Comparison of ENCODE assay signal across 8 cellular contexts in the genomic region with DNA sequence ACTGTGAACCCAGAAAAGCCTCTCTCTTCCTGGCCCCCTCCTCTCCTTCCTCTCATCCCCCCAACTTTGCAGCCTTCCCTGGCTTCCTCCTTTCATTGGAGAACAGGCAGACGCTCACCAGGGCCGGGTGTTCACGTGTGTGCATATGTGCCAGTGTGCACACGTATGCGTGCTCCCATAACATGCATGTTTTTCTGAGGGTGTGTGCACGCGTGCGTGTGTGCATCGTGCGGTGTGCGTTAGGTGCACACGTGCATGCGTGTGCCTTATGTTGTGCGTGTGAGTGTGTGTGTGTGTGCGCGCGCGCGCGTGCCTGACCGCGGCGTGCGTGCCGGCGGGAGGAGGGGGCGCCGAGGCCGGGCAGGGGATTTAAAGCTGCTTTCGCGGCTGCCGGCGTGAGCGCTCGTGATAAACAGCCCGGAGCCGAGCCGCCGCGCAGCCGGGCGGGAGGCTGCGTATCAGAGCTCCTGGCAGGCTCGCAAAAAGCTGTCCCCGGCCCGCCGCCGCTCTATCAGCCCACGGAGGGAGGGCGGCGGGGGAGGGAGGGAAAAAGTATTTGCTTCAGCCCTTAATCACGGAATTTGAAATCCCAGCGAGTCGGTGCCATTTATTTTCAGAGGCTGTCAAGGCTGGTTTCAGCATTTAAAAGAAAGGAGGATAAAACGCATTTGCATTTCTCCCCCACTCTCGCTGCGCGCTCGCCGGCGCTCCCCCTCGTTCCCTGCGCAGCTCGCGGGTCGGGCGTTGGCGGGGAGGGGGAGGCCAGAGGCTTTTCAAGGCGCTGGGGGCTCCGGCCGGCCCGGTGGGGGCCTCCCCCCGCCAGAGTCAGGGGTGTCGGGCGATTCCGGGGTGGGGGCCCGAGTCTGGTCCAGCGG.
A peak's percentile ranks its signal among the peaks of the same experiment; 100 is the strongest.
DNase-seq lines count a peak whose midpoint lies in the region; ATAC-seq and TF ChIP-seq lines count a peak whose summit lies in the region.

No MANE protein-coding gene starts in this region.

- peak overlapping the region; percentile 97 for H4K8ac ChIP-seq in mesenchymal stem cell (ENCODE audit: low read length)

- H3K27me3 ChIP-seq in HL-60 (ENCODE audit: insufficient read depth, poor library complexity, severe bottlenecking), result peaks cover 15% of the 10 kb centered on the region
- H3K27me3 ChIP-seq in mesenchymal stem cell (ENCODE audit: control insufficient read depth in 1 of 2, insufficient read depth in 1 of 2, low read length in 2 of 2), result peaks cover 17 to 24% of the 10 kb centered on the region in 2 experiments

- peak overlapping the region; percentile 81 for H3K9ac ChIP-seq in mesenchymal stem cell (ENCODE audit: low read length)

- H3K4me3 ChIP-seq in AG04449 (ENCODE audit: low read depth, low read length) (peak overlapping the region; percentile 57), HL-60 (replicated peaks; ENCODE audit: insufficient read depth, low read length) (peak overlapping the region; percentile 41), mesenchymal stem cell (ENCODE audit: insufficient read depth in 1 of 2, low read depth in 1 of 2, low read length in 2 of 2) (peak overlapping the region; percentile 56 to 78)

- CTCF ChIA-PET in AG04449 (lab: Yijun Ruan, JAX), result interaction anchor here (0.6 to 1.5 kb wide), 2 partner anchors 174 to 264 kb away, joined by 3 to 9 read pairs; no protein-coding TSS in a partner anchor

- peak overlapping the region; percentile 16 to 72 for H2BK12ac ChIP-seq in mesenchymal stem cell (ENCODE audit: low read length in 2 of 2)

- H3K9me3 ChIP-seq in mesenchymal stem cell (ENCODE audit: control insufficient read depth, low read length), result no peaks in the 10 kb centered on the region

- TF ChIP-seq CTCF in AG04449 (IDR thresholded peaks at IDR 0.05; ENCODE audit: insufficient read depth, low read length, missing control alignments) (no peak), HL-60 (IDR thresholded peaks at IDR 0.05; ENCODE audit: insufficient read depth, low read length) (no peak), GM20000 (IDR thresholded peaks at IDR 0.05; ENCODE audit: extremely low read depth, missing control alignments) (no peak)

- H3K4ac ChIP-seq in mesenchymal stem cell (ENCODE audit: low read depth in 1 of 2, low read length in 2 of 2), result peak overlapping the region; percentile 30 to 75

- H3K36me3 ChIP-seq in mesenchymal stem cell (ENCODE audit: control insufficient read depth in 1 of 2, insufficient read depth in 2 of 2, low read depth in 1 of 2, low read length in 2 of 2), result no peaks in the 10 kb centered on the region

- no peak overlapping the region for H2AFZ ChIP-seq in mesenchymal stem cell (ENCODE audit: low read depth, low read length)

- H3K4me2 ChIP-seq in mesenchymal stem cell (ENCODE audit: low read length, poor library complexity, severe bottlenecking), result peak overlapping the region; percentile 67

- peak overlapping the region; percentile 95 for H2BK120ac ChIP-seq in mesenchymal stem cell (ENCODE audit: low read depth, low read length)

- POLR2A ChIA-PET in AG04449 (lab: Yijun Ruan, JAX), result interaction anchor here (0.6 to 1.0 kb wide), 3 partner anchors 14 to 259 kb away, joined by 3 to 7 read pairs (median 4); a partner anchor contains a TSS

- peak overlapping the region; percentile 89 for H4K91ac ChIP-seq in mesenchymal stem cell (ENCODE audit: low read length)

- peak overlapping the region in 1 of 2 experiments; percentile 10 for H3K23ac ChIP-seq in mesenchymal stem cell (ENCODE audit: low read length in 2 of 2)

- H3K14ac ChIP-seq in mesenchymal stem cell (ENCODE audit: low read length in 2 of 2), result peak overlapping the region; percentile 19 to 49

- H3K79me1 ChIP-seq in mesenchymal stem cell (replicated peaks; ENCODE audit: low read length, poor library complexity, severe bottlenecking), result no peaks in the 10 kb centered on the region

- H3K27ac ChIP-seq in HL-60 (replicated peaks) (no peak overlapping the region), mesenchymal stem cell (ENCODE audit: low read length, poor library complexity, severe bottlenecking) (no peak overlapping the region), substantia nigra (ENCODE audit: low read depth, low read length, poor library complexity, severe bottlenecking) (peak overlapping the region; percentile 49)

- no peak overlapping the region for H2BK5ac ChIP-seq in mesenchymal stem cell (ENCODE audit: low read depth, low read length, poor library complexity, severe bottlenecking)

- no peak for ATAC-seq in GM21381 (IDR thresholded peaks at IDR 0.05; ENCODE audit: unreplicated experiment)

- H2AK5ac ChIP-seq in mesenchymal stem cell (ENCODE audit: low read length, severe bottlenecking), result no peak overlapping the region

- H3K18ac ChIP-seq in mesenchymal stem cell (ENCODE audit: low read depth in 1 of 2, low read length in 2 of 2), result peak overlapping the region; percentile 88 to 89

- 20% methylated on average over 75 of the region's 78 CpGs for WGBS in mesenchymal stem cell

- no peak for DNase-seq in AG04449 (ENCODE audit: low read depth, low spot score)
- peak in 1 of 2 experiments; percentile 22 for DNase-seq in HL-60 (ENCODE audit: low read depth in 1 of 2, low spot score in 1 of 2)
- DNase-seq in activated CD4-positive, alpha-beta T cell treated with anti-CD3 and anti-CD28 coated beads for 1 hour, result peak; percentile 24
- peak; percentile 17 for DNase-seq in effector CD4-positive, alpha-beta T cell
- peak; percentile 72 for DNase-seq in mesenchymal stem cell
- peak in 26 of 49 donors; percentile 11 to 80 (median 36) for DNase-seq in substantia nigra (lab: John Stamatoyannopoulos, UW)
- no peak for DNase-seq in GM20000 (ENCODE audit: low spot score)

- H2BK15ac ChIP-seq in mesenchymal stem cell (ENCODE audit: low read depth, poor library complexity, severe bottlenecking), result peak overlapping the region; percentile 99

- H3K4me1 ChIP-seq in mesenchymal stem cell (ENCODE audit: control insufficient read depth, insufficient read depth, low read depth, low read length), result peaks cover 25% of the 10 kb centered on the region

Comparison
In these comparisons a context has a peak if more than half of its experiments do, and no peak if none do; other contexts are left out.
1. DNase-seq: peak in activated CD4-positive, alpha-beta T cell treated with anti-CD3 and anti-CD28 coated beads for 1 hour (single experiment), effector CD4-positive, alpha-beta T cell (single experiment), mesenchymal stem cell (single experiment) and substantia nigra (26 of 49); none in AG04449 (single experiment) and GM20000 (single experiment).
2. Peak in every context shown above with its lines, with median percentiles within 50 percentile points of each other: H3K4me3 ChIP-seq.